8 cellular contexts compared by ENCODE assay signal in the genomic region with DNA sequence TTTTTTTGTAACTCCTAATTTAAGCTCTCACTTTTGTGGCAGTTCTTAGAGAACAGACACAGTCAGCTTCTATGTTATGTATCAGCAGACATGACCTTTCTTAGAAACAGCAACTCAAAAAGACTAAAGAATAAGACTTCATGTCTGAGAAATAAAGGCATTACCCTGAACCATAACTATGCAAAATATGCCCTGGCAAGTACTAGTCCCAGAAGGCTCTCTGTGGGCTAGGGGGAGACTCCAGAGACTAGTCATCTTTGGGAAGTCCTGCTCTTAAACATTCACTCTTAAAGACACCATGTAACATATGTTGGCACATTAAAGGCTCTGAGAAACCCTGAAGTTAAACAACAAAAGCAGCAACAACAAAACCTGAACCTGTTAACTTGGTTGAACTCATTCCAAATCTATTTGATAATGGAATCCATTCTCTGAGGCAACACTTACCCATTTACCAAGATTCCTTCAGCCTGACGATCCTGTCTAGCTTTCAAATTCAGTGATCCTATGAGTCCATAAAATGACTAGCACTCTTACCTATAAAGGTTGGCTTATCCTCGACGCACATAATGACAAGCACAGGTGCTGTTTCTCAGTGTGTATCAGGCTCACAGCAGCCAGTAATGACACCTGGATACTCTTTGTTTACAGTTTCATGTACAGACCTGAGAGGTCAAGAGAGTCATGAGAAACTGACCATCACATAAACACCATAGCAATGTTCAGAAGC.
DNase-seq lines count a peak whose midpoint lies in the region; ATAC-seq and TF ChIP-seq lines count a peak whose summit lies in the region.

No MANE protein-coding gene starts in this region.

- H3K9me3 ChIP-seq in MM.1S (replicated peaks; ENCODE audit: insufficient read depth, low read length): no peaks in the 10 kb centered on the region
- H3K9me3 ChIP-seq in right lobe of liver: no peaks in the 10 kb centered on the region

- peaks cover 90% of the 10 kb centered on the region for H3K79me2 ChIP-seq in MM.1S (ENCODE audit: low read length)

- peak overlapping the region; percentile 67 for H3K4me2 ChIP-seq in MM.1S (ENCODE audit: low read depth, low read length)

- no peaks in the 10 kb centered on the region for H4K20me1 ChIP-seq in MM.1S (ENCODE audit: insufficient read depth, low read length)

- H3K36me3 ChIP-seq in MM.1S (replicated peaks; ENCODE audit: insufficient read depth, low read length) (no peaks in the 10 kb centered on the region), right lobe of liver (no peaks in the 10 kb centered on the region)

- WGBS in right lobe of liver (ENCODE audit: insufficient coverage, low coverage, low lambda C conversion rate, missing lambda C conversion rate): 92% methylated on average over 3 of the region's 3 CpGs

- no peak overlapping the region for H2AFZ ChIP-seq in MM.1S (ENCODE audit: low read length)

- ATAC-seq in GM21515 (IDR thresholded peaks at IDR 0.05; ENCODE audit: unreplicated experiment): peak; percentile 61
- ATAC-seq in foreskin keratinocyte: peak; percentile 64
- no peak for ATAC-seq in right lobe of liver

- H3K27ac ChIP-seq in MM.1S (ENCODE audit: low read length): peak overlapping the region; percentile 68
- no peak overlapping the region for H3K27ac ChIP-seq in foreskin keratinocyte
- H3K27ac ChIP-seq in right lobe of liver: no peak overlapping the region

- peaks cover 12% of the 10 kb centered on the region for H3F3A ChIP-seq in MM.1S (ENCODE audit: insufficient read depth, low read length)

- peak overlapping the region; percentile 42; the same call in 1 of the 2 replicates for H3K9ac ChIP-seq in MM.1S (ENCODE audit: low read length)

- H3K4me3 ChIP-seq in MM.1S (ENCODE audit: low read length) (no peak overlapping the region; the same call in 1 of the 2 replicates), right lobe of liver (no peak overlapping the region)

- H3K27me3 ChIP-seq in MM.1S (replicated peaks; ENCODE audit: insufficient read depth, low read length) (no peaks in the 10 kb centered on the region), foreskin keratinocyte (no peaks in the 10 kb centered on the region), right lobe of liver (no peaks in the 10 kb centered on the region)

- DNase-seq in GM04504 (ENCODE audit: low read depth) (peak; percentile 53), MM.1S (peak; percentile 75), foreskin keratinocyte (peak; percentile 69 to 84), germinal center (ENCODE audit: low spot score) (no peak), right lobe of liver (no peak), posterior cingulate gyrus (no peak)
- no peak for DNase-seq in activated CD8-positive, alpha-beta memory T cell treated with anti-CD3 and anti-CD28 coated beads, Interleukin-2, amount 50 U/mL, for 48 hours

- TF ChIP-seq POLR2A in right lobe of liver (IDR thresholded peaks at IDR 0.05): no peak

- intact Hi-C loops in right lobe of liver (cut with DNase I): no loop called here
- intact Hi-C loops in posterior cingulate gyrus (cut with DNase I): no loop called here

- peaks cover 32% of the 10 kb centered on the region for H3K4me1 ChIP-seq in MM.1S (ENCODE audit: low read length)
- H3K4me1 ChIP-seq in foreskin keratinocyte: peaks cover 40% of the 10 kb centered on the region
- no peaks in the 10 kb centered on the region for H3K4me1 ChIP-seq in right lobe of liver

- H3K9me2 ChIP-seq in MM.1S (replicated peaks; ENCODE audit: insufficient read depth, low read length): no peaks in the 10 kb centered on the region

- TF ChIP-seq CTCF in MM.1S (IDR thresholded peaks at IDR 0.05; ENCODE audit: low read length) (no peak), foreskin keratinocyte (conservative IDR thresholded peaks at IDR 0.05) (no peak), right lobe of liver (IDR thresholded peaks at IDR 0.05) (no peak)

Comparison
In these comparisons a context has a peak if more than half of its experiments do, and no peak if none do; other contexts are left out.
1. DNase-seq: peak in GM04504 (single experiment), MM.1S (single experiment) and foreskin keratinocyte (2 of 2); none in germinal center (single experiment), right lobe of liver (0 of 3), activated CD8-positive, alpha-beta memory T cell treated with anti-CD3 and anti-CD28 coated beads, Interleukin-2, amount 50 U/mL, for 48 hours (single experiment) and posterior cingulate gyrus (0 of 10).
2. ATAC-seq: peak in GM21515 (single experiment) and foreskin keratinocyte (single experiment); none in right lobe of liver (0 of 4).